In the genomic region with DNA sequence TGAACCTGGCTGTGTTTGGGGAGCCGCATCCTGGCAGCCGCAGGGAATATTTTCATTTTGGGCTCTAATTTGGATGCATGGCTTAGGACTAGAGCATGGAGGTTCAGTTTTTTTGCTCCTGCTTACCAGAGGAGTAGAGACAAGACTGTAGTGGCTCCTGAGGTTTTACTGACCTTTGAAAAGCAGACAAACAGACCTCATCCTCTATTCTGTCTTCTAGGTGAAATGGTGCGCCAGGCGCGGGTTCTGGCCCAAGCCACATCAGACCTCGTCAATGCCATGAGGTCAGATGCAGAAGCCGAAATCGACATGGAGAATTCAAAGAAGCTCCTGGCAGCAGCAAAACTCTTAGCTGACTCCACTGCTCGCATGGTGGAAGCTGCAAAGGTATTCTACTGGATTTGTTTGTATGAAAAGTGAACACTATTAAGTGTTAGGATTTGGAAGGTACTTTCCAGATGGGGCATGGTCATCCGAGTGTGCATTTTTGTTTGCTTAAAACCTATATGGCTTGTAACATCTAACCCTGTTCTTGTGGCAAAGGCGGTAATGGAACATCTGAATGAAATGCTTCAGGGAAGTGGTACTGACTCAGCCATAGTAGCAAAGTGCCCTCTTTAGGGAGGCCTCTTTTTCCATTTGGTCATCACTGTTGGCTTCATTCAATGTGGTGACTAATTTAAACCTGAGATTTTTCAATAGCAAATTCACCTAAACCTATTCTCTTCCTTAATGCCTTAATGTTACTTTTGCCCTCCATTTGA, we compare ENCODE assay signal across 18 cellular contexts.
DNase-seq lines count a peak whose midpoint lies in the region; ATAC-seq, FAIRE-seq and TF ChIP-seq lines count a peak whose summit lies in the region.
"Had no signal": no experiment of that assay in that cellular context is flagged by ENCODE, and none has a peak within 500 bp of the region (broad histone marks: within the 10 kb centered on the region; RNA-seq: fewer than 3 reads in every experiment).

No MANE protein-coding gene starts in this region.

- POLR2A ChIA-PET in activated CD8-positive, alpha-beta T cell treated with anti-CD3 and anti-CD28 coated beads for 36 hours (lab: Charles Lee): no interaction called here
- POLR2A ChIA-PET in activated CD8-positive, alpha-beta T cell treated with anti-CD3 and anti-CD28 coated beads, Interleukin-2, amount 10 ng/mL, durations not matched to agents 7 days and 5 days (lab: Charles Lee): no interaction called here

- peaks cover 13% of the 10 kb centered on the region for H3K4me1 Mint-ChIP-seq in activated CD8-positive, alpha-beta T cell treated with anti-CD3 and anti-CD28 coated beads for 36 hours (ENCODE audit: low read depth)
- no peaks in the 10 kb centered on the region for H3K4me1 Mint-ChIP-seq in activated CD8-positive, alpha-beta T cell treated with anti-CD3 and anti-CD28 coated beads, Interleukin-2, amount 10 ng/mL, durations not matched to agents 7 days and 5 days (ENCODE audit: low read depth)
- H3K4me1 Mint-ChIP-seq: mesothelial cell of epicardium had no signal

- H3K4me3 Mint-ChIP-seq in activated CD8-positive, alpha-beta T cell treated with anti-CD3 and anti-CD28 coated beads for 36 hours: no peak overlapping the region
- H3K4me3 Mint-ChIP-seq in activated CD8-positive, alpha-beta T cell treated with anti-CD3 and anti-CD28 coated beads, Interleukin-2, amount 10 ng/mL, durations not matched to agents 7 days and 5 days: no peak overlapping the region
- H3K4me3 Mint-ChIP-seq: mesothelial cell of epicardium had no signal

- peak overlapping the region; percentile 88 for H3K27ac Mint-ChIP-seq in activated CD8-positive, alpha-beta T cell treated with anti-CD3 and anti-CD28 coated beads for 36 hours
- no peak overlapping the region for H3K27ac Mint-ChIP-seq in activated CD8-positive, alpha-beta T cell treated with anti-CD3 and anti-CD28 coated beads, Interleukin-2, amount 10 ng/mL, durations not matched to agents 7 days and 5 days
- H3K27ac Mint-ChIP-seq: mesothelial cell of epicardium had no signal

- intact Hi-C loops in activated CD8-positive, alpha-beta T cell treated with anti-CD3 and anti-CD28 coated beads for 36 hours (cut with micrococcal nuclease): no loop called here

- CTCF ChIA-PET in activated CD8-positive, alpha-beta T cell treated with anti-CD3 and anti-CD28 coated beads for 36 hours (lab: Charles Lee): interaction anchor here (1.1 kb wide), 1 partner anchor 30 kb away, joined by 4 read pairs; no protein-coding TSS in a partner anchor
- CTCF ChIA-PET in activated CD8-positive, alpha-beta T cell treated with anti-CD3 and anti-CD28 coated beads, Interleukin-2, amount 10 ng/mL, durations not matched to agents 7 days and 5 days (lab: Charles Lee): interaction anchor here (0.9 to 1.2 kb wide), 2 partner anchors 28 to 31 kb away, joined by 3 to 5 read pairs; no protein-coding TSS in a partner anchor

- H3K36me3 Mint-ChIP-seq in activated CD8-positive, alpha-beta T cell treated with anti-CD3 and anti-CD28 coated beads for 36 hours (ENCODE audit: low read depth): no peaks in the 10 kb centered on the region
- H3K36me3 Mint-ChIP-seq in activated CD8-positive, alpha-beta T cell treated with anti-CD3 and anti-CD28 coated beads, Interleukin-2, amount 10 ng/mL, durations not matched to agents 7 days and 5 days (ENCODE audit: low read depth): no peaks in the 10 kb centered on the region

- ATAC-seq in activated CD8-positive, alpha-beta T cell treated with anti-CD3 and anti-CD28 coated beads for 36 hours: peak; percentile 92
- ATAC-seq in activated CD8-positive, alpha-beta T cell treated with anti-CD3 and anti-CD28 coated beads, Interleukin-2, amount 10 ng/mL, durations not matched to agents 7 days and 5 days: no peak
- ATAC-seq in HG02885 (IDR thresholded peaks at IDR 0.05; ENCODE audit: poor library complexity, unreplicated experiment): no peak

- DNase-seq in activated CD8-positive, alpha-beta T cell treated with anti-CD3 and anti-CD28 coated beads for 36 hours: peak; percentile 70
- no peak for DNase-seq in activated CD8-positive, alpha-beta T cell treated with anti-CD3 and anti-CD28 coated beads, Interleukin-2, amount 10 ng/mL, durations not matched to agents 7 days and 5 days
- DNase-seq in RPMI7951 (ENCODE audit: low read depth) (peak; percentile 39), dermis microvascular lymphatic vessel endothelial cell (ENCODE audit: low read depth in 2 of 2) (peak; percentile 6 to 11), D721Med (ENCODE audit: insufficient read length, low spot score) (no peak), AG08396 (ENCODE audit: low spot score) (no peak)
- peak in 2 of 3 donors; percentile 22 to 25 for DNase-seq in stimulated activated CD4-positive, alpha-beta T cell treated with anti-CD3 and anti-CD28 coated beads, TNF-alpha, amount 100 ng/mL, for 48 hours (ENCODE audit: low read depth in 3 of 3)
- DNase-seq: activated CD4-positive, alpha-beta T cell treated with anti-CD3 and anti-CD28 coated beads, Interleukin-2, amount 50 U/mL, for 1 hour; adrenal gland; dorsolateral prefrontal cortex; NCI-H1694 treated with DMSO at 0.1 percent for 48 hours; NCI-H510A treated with DMSO at 0.1 percent for 48 hours; RPMI8226; sigmoid colon; transverse colon had no signal

- H3K27me3 Mint-ChIP-seq in activated CD8-positive, alpha-beta T cell treated with anti-CD3 and anti-CD28 coated beads for 36 hours: no peaks in the 10 kb centered on the region
- H3K27me3 Mint-ChIP-seq in activated CD8-positive, alpha-beta T cell treated with anti-CD3 and anti-CD28 coated beads, Interleukin-2, amount 10 ng/mL, durations not matched to agents 7 days and 5 days (ENCODE audit: low read depth): no peaks in the 10 kb centered on the region

- no peak for FAIRE-seq in D721Med (lab: Jason Lieb, UNC)
- FAIRE-seq: frontal cortex had no signal

- no peak for TF ChIP-seq CTCF in activated CD8-positive, alpha-beta T cell treated with anti-CD3 and anti-CD28 coated beads for 36 hours (IDR thresholded peaks at IDR 0.05)
- TF ChIP-seq CTCF in D721Med (IDR thresholded peaks at IDR 0.05; ENCODE audit: insufficient read depth, missing control alignments): no peak

- H3K9me3 Mint-ChIP-seq in activated CD8-positive, alpha-beta T cell treated with anti-CD3 and anti-CD28 coated beads for 36 hours: no peaks in the 10 kb centered on the region
- no peaks in the 10 kb centered on the region for H3K9me3 Mint-ChIP-seq in activated CD8-positive, alpha-beta T cell treated with anti-CD3 and anti-CD28 coated beads, Interleukin-2, amount 10 ng/mL, durations not matched to agents 7 days and 5 days (ENCODE audit: insufficient read depth)
- H3K9me3 Mint-ChIP-seq: mesothelial cell of epicardium had no signal

Comparison
In these comparisons a context has a peak if more than half of its experiments do, and no peak if none do; other contexts are left out.
1. DNase-seq: peak in activated CD8-positive, alpha-beta T cell treated with anti-CD3 and anti-CD28 coated beads for 36 hours (single experiment), RPMI7951 (single experiment), dermis microvascular lymphatic vessel endothelial cell (2 of 2) and stimulated activated CD4-positive, alpha-beta T cell treated with anti-CD3 and anti-CD28 coated beads, TNF-alpha, amount 100 ng/mL, for 48 hours (2 of 3); none in activated CD8-positive, alpha-beta T cell treated with anti-CD3 and anti-CD28 coated beads, Interleukin-2, amount 10 ng/mL, durations not matched to agents 7 days and 5 days (single experiment), D721Med (single experiment) and AG08396 (single experiment).